In the genomic region with DNA sequence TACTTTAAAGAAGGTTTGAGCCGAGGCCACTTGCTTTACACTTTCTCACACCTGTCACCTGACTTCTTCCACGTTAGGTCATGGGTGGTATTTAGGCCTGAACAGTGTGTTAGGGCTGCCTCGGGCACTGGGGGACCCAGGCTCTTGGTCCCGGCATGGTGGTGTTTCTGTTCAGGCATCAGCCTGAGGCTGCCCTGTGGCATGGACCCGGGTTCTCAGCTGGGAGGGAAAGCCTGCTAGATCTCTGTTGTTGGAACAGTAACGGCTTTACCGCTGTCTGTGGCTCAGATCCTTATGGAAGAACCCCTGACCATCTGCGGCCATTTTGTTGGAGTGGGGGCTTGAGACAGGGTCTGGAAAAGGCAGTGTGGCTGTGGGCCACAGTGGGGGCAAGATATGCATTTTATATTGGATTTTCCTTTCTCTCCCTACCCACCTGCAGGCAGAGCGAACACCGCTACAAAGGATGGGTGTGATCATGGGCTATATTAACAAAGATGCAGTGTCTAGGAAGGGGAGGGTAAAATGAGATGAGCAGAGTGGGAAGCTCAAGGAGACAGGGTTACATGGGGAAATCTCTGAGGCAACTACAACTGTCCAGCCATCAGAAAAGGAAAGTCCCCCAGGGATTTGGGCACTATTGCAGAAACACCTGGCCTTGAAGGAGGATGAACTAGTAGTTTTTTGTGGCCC, we compare ENCODE assay signal across 8 cellular contexts. TPM values are rescaled to one million over a fixed set of nuclear protein-coding genes. Genes with fewer than 3 reads are reported as not detected.
A peak's percentile ranks its signal among the peaks of the same experiment; 100 is the strongest.
DNase-seq lines count a peak whose midpoint lies in the region; ATAC-seq and TF ChIP-seq lines count a peak whose summit lies in the region.

No MANE protein-coding gene starts in this region.

- H3K9me3 ChIP-seq in SK-N-MC (ENCODE audit: low read depth, low read length): no peaks in the 10 kb centered on the region
- no peaks in the 10 kb centered on the region for H3K9me3 ChIP-seq in hepatocyte (ENCODE audit: low read depth)
- H3K9me3 ChIP-seq in thoracic aorta: no peaks in the 10 kb centered on the region

- H3K27me3 ChIP-seq in hepatocyte: no peaks in the 10 kb centered on the region
- no peaks in the 10 kb centered on the region for H3K27me3 ChIP-seq in thoracic aorta (replicated peaks; ENCODE audit: insufficient read depth)

- H3K36me3 ChIP-seq in SK-N-MC (ENCODE audit: insufficient read depth, low read length) (no peaks in the 10 kb centered on the region), hepatocyte (replicated peaks; ENCODE audit: insufficient read depth, low read depth) (no peaks in the 10 kb centered on the region), thoracic aorta (no peaks in the 10 kb centered on the region)

- H3K36me3 Mint-ChIP-seq in activated naive CD4-positive, alpha-beta T cell treated with anti-CD3 and anti-CD28 coated beads, Interleukin-2, amount 50 U/mL, for 24 hours: no peaks in the 10 kb centered on the region
- no peaks in the 10 kb centered on the region for H3K36me3 Mint-ChIP-seq in activated naive CD4-positive, alpha-beta T cell treated with anti-CD3 and anti-CD28 coated beads, Interleukin-2, amount 50 U/mL, for 72 hours
- H3K36me3 Mint-ChIP-seq in endothelial cell (ENCODE audit: low read depth, unreplicated experiment): no peaks in the 10 kb centered on the region

- peak overlapping the region; percentile 42 for H3K27ac Mint-ChIP-seq in activated naive CD4-positive, alpha-beta T cell treated with anti-CD3 and anti-CD28 coated beads, Interleukin-2, amount 50 U/mL, for 24 hours
- H3K27ac Mint-ChIP-seq in activated naive CD4-positive, alpha-beta T cell treated with anti-CD3 and anti-CD28 coated beads, Interleukin-2, amount 50 U/mL, for 72 hours: no peak overlapping the region
- no peak overlapping the region for H3K27ac Mint-ChIP-seq in endothelial cell (ENCODE audit: unreplicated experiment)

- peak overlapping the region; percentile 83; the same call in 1 of the 2 replicates for H3K4me3 ChIP-seq in SK-N-MC
- no peak overlapping the region for H3K4me3 ChIP-seq in hepatocyte
- H3K4me3 ChIP-seq in thoracic aorta: peak overlapping the region; percentile 68

- H3K9me2 ChIP-seq in hepatocyte (replicated peaks; ENCODE audit: insufficient read depth): no peaks in the 10 kb centered on the region

- H3K4me1 ChIP-seq in hepatocyte (ENCODE audit: insufficient read depth) (no peaks in the 10 kb centered on the region), thoracic aorta (ENCODE audit: control insufficient read depth in 1 of 2, low read depth in 2 of 2) (peaks cover 4 to 16% of the 10 kb centered on the region in 2 donors)

- no peak for ATAC-seq in activated naive CD4-positive, alpha-beta T cell treated with anti-CD3 and anti-CD28 coated beads, Interleukin-2, amount 50 U/mL, for 72 hours
- ATAC-seq in thoracic aorta (ENCODE audit: insufficient number of reproducible peaks, low FRiP score, low read depth): no peak

- no peak for DNase-seq in activated naive CD4-positive, alpha-beta T cell treated with anti-CD3 and anti-CD28 coated beads, Interleukin-2, amount 50 U/mL, for 72 hours (ENCODE audit: low spot score in 2 of 2)
- DNase-seq in SK-N-MC (ENCODE audit: low read depth, low spot score) (no peak), hepatocyte (ENCODE audit: low spot score) (no peak), thoracic aorta (ENCODE audit: low spot score) (no peak), AG08396 (ENCODE audit: low spot score) (no peak), NCI-H2081 treated with DMSO at 0.1 percent for 48 hours (lab: John Stamatoyannopoulos, UW) (no peak), endothelial cell (ENCODE audit: low spot score) (no peak)

- peak overlapping the region; percentile 89 for H3K4me2 ChIP-seq in hepatocyte

- H3K27ac ChIP-seq in SK-N-MC (no peak overlapping the region), hepatocyte (no peak overlapping the region), thoracic aorta (no peak overlapping the region)

- peak overlapping the region; percentile 81 for H3K4me3 Mint-ChIP-seq in activated naive CD4-positive, alpha-beta T cell treated with anti-CD3 and anti-CD28 coated beads, Interleukin-2, amount 50 U/mL, for 24 hours
- no peak overlapping the region for H3K4me3 Mint-ChIP-seq in endothelial cell (ENCODE audit: unreplicated experiment)

- H3K9ac ChIP-seq in SK-N-MC (ENCODE audit: insufficient read length): no peak overlapping the region

- no peak for TF ChIP-seq CTCF in hepatocyte (IDR thresholded peaks at IDR 0.05; ENCODE audit: poor library complexity)
- TF ChIP-seq CTCF in thoracic aorta (IDR thresholded peaks at IDR 0.05): no peak
- TF ChIP-seq CTCF in endothelial cell (IDR thresholded peaks at IDR 0.05; ENCODE audit: unreplicated experiment): no peak

- H2AFZ ChIP-seq in hepatocyte: no peak overlapping the region

- H3K27me3 Mint-ChIP-seq in activated naive CD4-positive, alpha-beta T cell treated with anti-CD3 and anti-CD28 coated beads, Interleukin-2, amount 50 U/mL, for 24 hours: no peaks in the 10 kb centered on the region
- peaks cover 16% of the 10 kb centered on the region for H3K27me3 Mint-ChIP-seq in endothelial cell (ENCODE audit: unreplicated experiment)

- no peaks in the 10 kb centered on the region for H4K20me1 ChIP-seq in hepatocyte (ENCODE audit: insufficient read depth, poor library complexity, severe bottlenecking)

- no peaks in the 10 kb centered on the region for H3K9me3 Mint-ChIP-seq in activated naive CD4-positive, alpha-beta T cell treated with anti-CD3 and anti-CD28 coated beads, Interleukin-2, amount 50 U/mL, for 24 hours
- H3K9me3 Mint-ChIP-seq in activated naive CD4-positive, alpha-beta T cell treated with anti-CD3 and anti-CD28 coated beads, Interleukin-2, amount 50 U/mL, for 72 hours: no peaks in the 10 kb centered on the region
- no peaks in the 10 kb centered on the region for H3K9me3 Mint-ChIP-seq in endothelial cell (ENCODE audit: unreplicated experiment)

- peaks cover 4% of the 10 kb centered on the region for H3K4me1 Mint-ChIP-seq in activated naive CD4-positive, alpha-beta T cell treated with anti-CD3 and anti-CD28 coated beads, Interleukin-2, amount 50 U/mL, for 24 hours
- no peaks in the 10 kb centered on the region for H3K4me1 Mint-ChIP-seq in endothelial cell (ENCODE audit: unreplicated experiment)

- H3K79me2 ChIP-seq in hepatocyte: no peaks in the 10 kb centered on the region

- 71% methylated on average over 10 of the region's 10 CpGs for WGBS in hepatocyte (ENCODE audit: low lambda C conversion rate, missing lambda C conversion rate)

RNA-seq across cellular contexts. Expression of gene KCNJ11, which starts 1.6 kb away (rescaled TPM):
- under 1 TPM in 1 of 2 donors, not detected in 1; 0.43 TPM for total RNA-seq in activated naive CD4-positive, alpha-beta T cell treated with anti-CD3 and anti-CD28 coated beads, Interleukin-2, amount 50 U/mL, for 72 hours
- total RNA-seq in hepatocyte (2.5 and 10.5 TPM in 2 replicates), thoracic aorta (1 to 10 TPM; 2.5 to 2.7 TPM), endothelial cell (ENCODE audit: unreplicated experiment) (0.46 TPM)
- polyA plus RNA-seq in hepatocyte: 0.31 and 1.6 TPM in 2 replicates

RNA-seq across cellular contexts. Expression of gene NCR3LG1, which starts 38.5 kb away (rescaled TPM):
- total RNA-seq in activated naive CD4-positive, alpha-beta T cell treated with anti-CD3 and anti-CD28 coated beads, Interleukin-2, amount 50 U/mL, for 72 hours: 1 to 10 TPM in 1 of 2 donors, under 1 TPM in 1; 0.54 to 2.7 TPM
- total RNA-seq in hepatocyte (13.8 and 15.2 TPM in 2 replicates), thoracic aorta (1 to 10 TPM; 4.2 to 9.7 TPM), endothelial cell (ENCODE audit: unreplicated experiment) (0.23 TPM)
- polyA plus RNA-seq in hepatocyte: 3.1 and 3.7 TPM in 2 replicates
